ENCODE assay signal across 20 cellular contexts in the genomic region with DNA sequence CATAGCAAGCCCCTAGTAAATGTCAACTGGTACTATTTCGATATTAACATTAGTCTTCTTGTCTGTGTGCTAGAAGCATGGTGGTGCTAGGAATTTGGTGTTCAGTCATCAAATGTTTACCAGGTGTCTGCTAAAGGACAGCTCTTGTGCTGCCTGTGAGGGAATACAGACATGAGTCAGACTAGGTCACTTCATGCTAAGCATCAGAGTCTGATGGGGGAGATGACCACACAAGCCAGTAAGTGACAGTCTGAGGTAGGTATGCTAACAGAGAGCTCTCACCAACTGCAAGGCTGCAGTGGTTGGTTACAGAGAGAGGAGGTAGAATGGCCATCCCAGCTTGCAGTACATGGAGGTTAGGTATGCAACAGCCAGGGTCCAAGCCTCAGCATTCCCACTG.
"Had no signal": no experiment of that assay in that cellular context is flagged by ENCODE, and none has a peak within 500 bp of the region (broad histone marks: within the 10 kb centered on the region; RNA-seq: fewer than 3 reads in every experiment).

No MANE protein-coding gene starts in this region.

- DNase-seq: dorsolateral prefrontal cortex; effector CD4-positive, alpha-beta T cell; hypothalamus; immature natural killer cell; islet precursor cell; kidney glomerular epithelial cell; left ventricle myocardium superior; lower lobe of right lung; natural killer cell; occipital lobe; ovary; posterior cingulate gyrus; psoas muscle; right cardiac atrium; sigmoid colon; stimulated activated naive CD4-positive, alpha-beta T cell; stimulated activated naive CD8-positive, alpha-beta T cell treated with anti-CD3 and anti-CD28 coated beads, Interleukin-15, amount 100 ng/mL, for 72 hours; transverse colon had no signal

- H3K4me1 Mint-ChIP-seq: immature natural killer cell; natural killer cell; stimulated activated naive CD8-positive, alpha-beta T cell treated with anti-CD3 and anti-CD28 coated beads, Interleukin-15, amount 100 ng/mL, for 72 hours had no signal

- H3K27ac Mint-ChIP-seq: immature natural killer cell; natural killer cell; stimulated activated naive CD8-positive, alpha-beta T cell treated with anti-CD3 and anti-CD28 coated beads, Interleukin-15, amount 100 ng/mL, for 72 hours had no signal

- ATAC-seq: left ventricle myocardium superior; lower lobe of right lung; natural killer cell; psoas muscle; right cardiac atrium; stimulated activated naive CD8-positive, alpha-beta T cell treated with anti-CD3 and anti-CD28 coated beads, Interleukin-15, amount 100 ng/mL, for 72 hours had no signal

- H3K36me3 Mint-ChIP-seq: immature natural killer cell, natural killer cell had no signal

- H3K9me3 ChIP-seq: lower lobe of right lung, ovary, psoas muscle, sigmoid colon, suprapubic skin, transverse colon, vagina had no signal

- H3K4me3 Mint-ChIP-seq: immature natural killer cell; natural killer cell; stimulated activated naive CD8-positive, alpha-beta T cell treated with anti-CD3 and anti-CD28 coated beads, Interleukin-15, amount 100 ng/mL, for 72 hours had no signal
